8 cellular contexts compared by ENCODE assay signal in the genomic region with DNA sequence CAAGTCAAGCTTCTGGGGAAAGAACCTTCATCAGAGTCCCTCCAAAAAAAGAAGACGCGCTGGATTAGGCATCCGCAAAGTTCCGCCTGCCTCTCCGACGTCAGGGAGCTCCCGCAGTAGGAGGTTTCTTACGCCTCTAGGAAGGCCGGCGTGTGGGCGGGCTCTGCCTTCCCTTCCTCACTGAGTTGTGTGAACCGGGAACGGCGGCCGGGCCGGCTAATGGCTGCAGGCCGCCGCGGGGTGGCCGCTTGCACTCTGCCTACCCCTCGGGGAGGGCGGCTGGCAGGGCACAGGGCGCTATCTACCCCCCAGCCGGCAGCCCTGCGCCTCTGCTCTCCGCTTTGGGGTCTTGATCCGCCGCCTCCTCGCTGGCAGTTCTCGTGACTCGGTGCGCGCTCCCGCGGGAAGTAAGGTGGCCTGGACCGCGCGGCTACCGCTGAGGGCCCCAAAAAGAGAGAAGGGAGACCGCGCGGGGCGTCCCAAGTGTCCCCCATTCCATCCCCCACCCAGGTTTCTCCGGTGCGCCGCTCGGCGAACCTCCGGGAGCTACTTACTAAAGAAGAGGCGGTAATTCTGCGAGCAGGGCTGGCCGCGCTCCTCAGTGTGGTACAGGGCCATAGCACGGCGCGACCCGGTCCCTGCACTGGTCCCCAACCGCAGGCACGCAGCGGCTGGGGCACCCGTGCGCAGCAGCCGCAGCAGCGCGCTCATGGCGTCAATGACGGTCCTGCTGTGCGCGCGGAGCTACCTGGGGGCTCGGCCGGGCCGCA. TPM values are rescaled to one million over a fixed set of nuclear protein-coding genes. Genes with fewer than 3 reads are reported as not detected.
DNase-seq lines count a peak whose midpoint lies in the region; ATAC-seq and TF ChIP-seq lines count a peak whose summit lies in the region.

A gene (minus strand): TSS at position 723 of the 770 bp plus-strand sequence. CDS start 12 bp downstream, at position 711.

- CTCF ChIA-PET in Calu3 (lab: Charles Lee): interaction anchor here (0.7 to 1.5 kb wide), 5 partner anchors 10 to 1477 kb away, joined by 3 to 11 read pairs (median 5); no protein-coding TSS in a partner anchor

- no peaks in the 10 kb centered on the region for H3K27me3 ChIP-seq in mononuclear cell (ENCODE audit: insufficient read depth, low read length)

- intact Hi-C loops in Calu3 (cut with micrococcal nuclease; ENCODE audit: unreplicated experiment): loop anchor here (5.0 to 10.0 kb wide), 3 partner anchors 326 to 1479 kb away; a partner anchor contains a TSS

- H3K4me1 Mint-ChIP-seq in Calu3 (ENCODE audit: low read depth, unreplicated experiment): peaks cover 8% of the 10 kb centered on the region

- H3K36me3 Mint-ChIP-seq in Calu3 (ENCODE audit: insufficient read depth, unreplicated experiment): peaks cover 25% of the 10 kb centered on the region

- peak within 1 kb of the TSS; percentile 80 for H3K27ac Mint-ChIP-seq in Calu3 (ENCODE audit: unreplicated experiment)

- H3K4me3 ChIP-seq in mononuclear cell (ENCODE audit: low read length): peak within 1 kb of the TSS; percentile 89

- TF ChIP-seq CTCF in Calu3 (IDR thresholded peaks at IDR 0.05; ENCODE audit: unreplicated experiment): no peak

- H3K27me3 Mint-ChIP-seq in Calu3 (ENCODE audit: unreplicated experiment): no peaks in the 10 kb centered on the region

- no peaks in the 10 kb centered on the region for H3K9me3 Mint-ChIP-seq in Calu3 (ENCODE audit: low read depth, unreplicated experiment)

- peaks cover 35% of the 10 kb centered on the region for H3K4me1 ChIP-seq in mononuclear cell (ENCODE audit: insufficient read depth, low read length)

- BruUV-seq in Calu3 (replicated peaks; lab: Mats Ljungman, UMichigan): TSS peak; percentile 44

- peak within 1 kb of the TSS; percentile 89 for H3K4me3 Mint-ChIP-seq in Calu3 (ENCODE audit: low read depth, unreplicated experiment)

- peak; percentile 81 for ATAC-seq in GM21360 (IDR thresholded peaks at IDR 0.05; ENCODE audit: unreplicated experiment)

- peak; percentile 69 for DNase-seq in Calu3
- peak; percentile 93 for DNase-seq in HT-29 (ENCODE audit: low spot score)
- DNase-seq in OCI-M1 (lab: John Stamatoyannopoulos, UW): peak; percentile 93
- DNase-seq in activated T-cell treated with anti-CD3 and anti-CD28 coated beads for 24 hours (ENCODE audit: low read depth): peak; percentile 78
- DNase-seq in epidermal melanocyte (ENCODE audit: insufficient read length, low spot score): peak; percentile 50
- DNase-seq in stimulated activated CD8-positive, alpha-beta memory T cell treated with anti-CD3 and anti-CD28 coated beads, Interleukin-2, amount 100 ng/mL, for 48 hours (ENCODE audit: low read depth in 2 of 2): peak; percentile 75 to 78

- no peaks in the 10 kb centered on the region for H3K9me3 ChIP-seq in mononuclear cell (ENCODE audit: low read depth, low read length)

RNA-seq across cellular contexts. Expression of the gene that starts here (rescaled TPM):
- total RNA-seq in Calu3 (2022) (83.6 and 86.6 TPM in 2 replicates), mononuclear cell (85.3 TPM)
- 104 and 118 TPM in 2 replicates for total RNA-seq in HT-29 (2014; rRNA removed; shearing (Covaris generic))

Comparison
In these comparisons a context has a peak if more than half of its experiments do, and no peak if none do; other contexts are left out.
1. Peak in every context shown above with its lines: DNase-seq, ATAC-seq and H3K4me3 ChIP-seq.